Comparison of ENCODE assay signal across 22 cellular contexts in genomic region chr13:113554333-113554700, GRCh38. TPM values are rescaled to one million over a fixed set of nuclear protein-coding genes. Genes with fewer than 3 reads are reported as not detected.
DNase-seq lines count a peak whose midpoint lies in the region; ATAC-seq lines count a peak whose summit lies in the region.
"Had no signal": no experiment of that assay in that cellular context is flagged by ENCODE, and none has a peak within 500 bp of the region (broad histone marks: within the 10 kb centered on the region; RNA-seq: fewer than 3 reads in every experiment).

No MANE protein-coding gene starts in this region.

- peaks cover 21 to 38% (median 26%) of the 10 kb centered on the region in 11 experiments for H3K36me3 ChIP-seq in BLaER1 treated with 17β-estradiol and CSF1 and Interleukin-3, amounts not matched to agents 10 nM and 100 nM

- H3K4me1 ChIP-seq in BLaER1 treated with 17β-estradiol and CSF1 and Interleukin-3, amounts not matched to agents 10 nM and 100 nM, result peaks cover 23 to 63% (median 49%) of the 10 kb centered on the region in 10 experiments
- H3K4me1 ChIP-seq: HAP-1 had no signal

- no peak overlapping the region for H3K4me3 ChIP-seq in BLaER1 treated with 17β-estradiol and CSF1 and Interleukin-3, amounts not matched to agents 10 nM and 100 nM
- H3K4me3 ChIP-seq: GM23338, HAP-1, PC-9, SJSA1 had no signal

- peak; percentile 3 for DNase-seq in activated effector memory CD4-positive, alpha-beta T cell treated with anti-CD3 and anti-CD28 coated beads, Interleukin-2, amount 50 U/mL, for 16 hours
- DNase-seq in activated effector memory CD4-positive, alpha-beta T cell treated with Interleukin-2 at 50 U/mL for 16 hours, result no peak
- DNase-seq in dermis blood vessel endothelial cell (peak; percentile 27), mesenteric fat pad (ENCODE audit: low spot score) (peak; percentile 45)
- no peak for DNase-seq in stimulated activated naive CD4-positive, alpha-beta T cell (lab: John Stamatoyannopoulos, UW)
- DNase-seq: CD4-positive, alpha-beta T cell; HFFc6; IMR-90; KG1; MM.1S; NCI-H1417; NCI-H1694; NCI-H2029 treated with DMSO at 0.1 percent for 48 hours; NCI-H2227 treated with DMSO at 0.1 percent for 48 hours; NCI-H526 treated with DMSO at 0.1 percent for 48 hours; PC-9 had no signal

- peak overlapping the region in 9 of 11 experiments; percentile 60 to 92 (median 85); a peak in 16 of 22 replicates for H3K4me2 ChIP-seq in BLaER1 treated with 17β-estradiol and CSF1 and Interleukin-3, amounts not matched to agents 10 nM and 100 nM
- H3K4me2 ChIP-seq: GM23338, PC-9 had no signal

- H3K9me3 ChIP-seq in BLaER1 treated with 17β-estradiol and CSF1 and Interleukin-3, amounts not matched to agents 10 nM and 100 nM (replicated peaks in 1 of 11), result peaks cover 0 to 4% (median 0%) of the 10 kb centered on the region in 11 experiments; a peak in 1 of 22 replicates
- H3K9me3 ChIP-seq: HAP-1, SJSA1 had no signal

- H3K27ac ChIP-seq in BLaER1 treated with 17β-estradiol and CSF1 and Interleukin-3, amounts not matched to agents 10 nM and 100 nM, result peak overlapping the region in 7 of 11 experiments; percentile 78 to 87 (median 80); a peak in 14 of 22 replicates
- H3K27ac ChIP-seq: PC-9, SJSA1 had no signal

- no peaks in the 10 kb centered on the region for H4K20me1 ChIP-seq in BLaER1 treated with 17β-estradiol and CSF1 and Interleukin-3, amounts not matched to agents 10 nM and 100 nM

- ATAC-seq in GM19463 (IDR thresholded peaks at IDR 0.05; ENCODE audit: unreplicated experiment), result no peak
- ATAC-seq: Right ventricle myocardium inferior had no signal

- no peaks in the 10 kb centered on the region for H3K27me3 ChIP-seq in BLaER1 treated with 17β-estradiol and CSF1 and Interleukin-3, amounts not matched to agents 10 nM and 100 nM
- H3K27me3 ChIP-seq: SJSA1 had no signal

- peak overlapping the region in 6 of 11 experiments; percentile 56 to 72 (median 66); a peak in 9 of 22 replicates for H3K9ac ChIP-seq in BLaER1 treated with 17β-estradiol and CSF1 and Interleukin-3, amounts not matched to agents 10 nM and 100 nM

RNA-seq across cellular contexts. Expression of gene TFDP1, which starts 30.2 kb away (rescaled TPM):
- total RNA-seq in dermis blood vessel endothelial cell (49.5 and 122 TPM in 2 replicates), mesenteric fat pad (66.4 TPM)

Comparison
In these comparisons a context has a peak if more than half of its experiments do, and no peak if none do; other contexts are left out.
1. DNase-seq: peak in activated effector memory CD4-positive, alpha-beta T cell treated with anti-CD3 and anti-CD28 coated beads, Interleukin-2, amount 50 U/mL, for 16 hours (single experiment), dermis blood vessel endothelial cell (single experiment) and mesenteric fat pad (single experiment); none in activated effector memory CD4-positive, alpha-beta T cell treated with Interleukin-2 at 50 U/mL for 16 hours (single experiment) and stimulated activated naive CD4-positive, alpha-beta T cell (0 of 6).